Comparison of ENCODE assay signal across 27 cellular contexts in the genomic region with DNA sequence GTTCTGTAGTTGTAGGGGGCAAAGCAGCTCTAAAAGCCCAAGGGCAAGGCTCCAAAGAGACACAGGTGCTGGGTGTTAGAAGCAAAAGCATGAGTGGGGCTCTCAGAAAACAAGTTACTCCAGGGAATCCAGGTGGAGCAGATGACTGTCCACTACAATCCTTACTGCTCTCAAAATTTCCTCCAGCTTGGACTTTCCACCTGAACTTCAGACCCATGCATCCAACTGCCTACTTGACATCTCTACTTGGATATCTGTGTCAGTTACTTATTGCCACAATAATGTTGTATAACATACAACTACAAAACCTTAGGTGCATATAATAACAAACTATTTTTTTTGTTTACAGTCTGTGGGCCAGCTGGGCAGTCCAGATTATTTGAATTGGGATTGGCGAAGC.
"Had no signal": no experiment of that assay in that cellular context is flagged by ENCODE, and none has a peak within 500 bp of the region (broad histone marks: within the 10 kb centered on the region; RNA-seq: fewer than 3 reads in every experiment).

No MANE protein-coding gene starts in this region.

- H3K4me3 ChIP-seq: colonic mucosa, esophagus squamous epithelium, gastrocnemius medialis, heart right ventricle, left lung, lower lobe of right lung had no signal

- H3K4me3 Mint-ChIP-seq: dendritic cell treated with granulocyte-macrophage colony-stimulating factor and Interleukin-4, amounts not matched to agents 40 ng/mL and 50 ng/mL, for 4 days; effector memory CD8-positive, alpha-beta T cell; endodermal cell; mesothelial cell of epicardium; naive thymus-derived CD4-positive, alpha-beta T cell had no signal

- H3K36me3 ChIP-seq: colonic mucosa, esophagus squamous epithelium, gastrocnemius medialis, heart right ventricle, left lung, lower lobe of right lung had no signal

- H3K27ac ChIP-seq: colonic mucosa, epithelial cell of prostate, esophagus squamous epithelium, gastrocnemius medialis, heart right ventricle, left lung, lower lobe of right lung had no signal

- H3K4me1 ChIP-seq: colonic mucosa had no signal

- H3K27ac Mint-ChIP-seq: dendritic cell treated with granulocyte-macrophage colony-stimulating factor and Interleukin-4, amounts not matched to agents 40 ng/mL and 50 ng/mL, for 4 days; effector memory CD8-positive, alpha-beta T cell; endodermal cell; mesothelial cell of epicardium; naive thymus-derived CD4-positive, alpha-beta T cell had no signal

- FAIRE-seq: endometrium, islet of Langerhans, keratinocyte had no signal

- H3K9me3 ChIP-seq: colonic mucosa, gastrocnemius medialis, left lung, lower lobe of right lung had no signal

- ATAC-seq: effector memory CD8-positive, alpha-beta T cell; esophagus mucosa; gastrocnemius medialis; heart right ventricle; left lung; left ventricle myocardium superior; lower lobe of right lung; naive thymus-derived CD4-positive, alpha-beta T cell had no signal

- DNase-seq: colonic mucosa; cortex of kidney; effector CD8-positive, alpha-beta T cell; effector memory CD8-positive, alpha-beta T cell; erythroblast; esophagus squamous epithelium; foreskin fibroblast; foreskin melanocyte; gastrocnemius medialis; glutamatergic neuron; head of caudate nucleus; heart right ventricle; hippocampal formation; kidney glomerular epithelial cell; left lung; left ventricle myocardium superior; lower lobe of right lung; mesenchymal stem cell; naive thymus-derived CD4-positive, alpha-beta T cell had no signal

- H3K27me3 Mint-ChIP-seq: dendritic cell treated with granulocyte-macrophage colony-stimulating factor and Interleukin-4, amounts not matched to agents 40 ng/mL and 50 ng/mL, for 4 days had no signal

- H3K27me3 ChIP-seq: colonic mucosa, gastrocnemius medialis, heart right ventricle, left lung had no signal

- H3K36me3 Mint-ChIP-seq: mesothelial cell of epicardium; naive thymus-derived CD4-positive, alpha-beta T cell had no signal

- H3K4me1 Mint-ChIP-seq: endodermal cell, mesothelial cell of epicardium had no signal

- H3K9me3 Mint-ChIP-seq: dendritic cell treated with granulocyte-macrophage colony-stimulating factor and Interleukin-4, amounts not matched to agents 40 ng/mL and 50 ng/mL, for 4 days; effector memory CD8-positive, alpha-beta T cell had no signal
